In the genomic region with DNA sequence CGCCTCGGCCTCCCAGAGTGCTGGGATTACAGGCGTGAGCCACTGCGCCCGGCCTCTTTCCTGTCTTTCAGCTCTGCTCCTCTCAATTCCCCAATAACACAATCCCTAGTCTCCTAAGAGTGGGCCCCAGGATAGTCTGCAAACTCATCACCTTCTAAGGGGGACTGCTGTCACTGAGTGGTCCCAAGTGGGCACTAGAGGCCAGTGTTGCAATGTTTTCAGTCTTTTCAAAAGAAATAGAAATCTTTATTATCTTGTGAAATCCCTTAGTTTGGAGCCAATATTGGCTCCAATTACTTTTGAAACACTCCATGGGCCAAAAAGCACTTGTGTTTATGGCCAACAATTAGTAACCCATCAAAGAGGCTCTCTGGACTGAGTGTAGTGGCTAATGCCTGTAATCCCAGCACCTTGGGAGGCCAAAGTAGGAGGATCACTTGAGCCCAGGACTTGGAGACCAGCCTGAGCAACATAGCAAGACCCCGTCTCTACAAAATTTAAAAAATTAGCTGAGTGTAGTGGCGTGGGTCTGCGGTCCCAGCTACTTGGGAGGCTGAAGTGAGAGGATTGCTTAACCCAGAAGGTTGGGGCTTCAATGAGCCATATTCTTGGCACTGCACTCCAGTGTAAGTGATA, we compare ENCODE assay signal across 10 cellular contexts. TPM values are rescaled to one million over a fixed set of nuclear protein-coding genes. Genes with fewer than 3 reads are reported as not detected.
DNase-seq lines count a peak whose midpoint lies in the region; ATAC-seq and TF ChIP-seq lines count a peak whose summit lies in the region.
"Had no signal": no experiment of that assay in that cellular context is flagged by ENCODE, and none has a peak within 500 bp of the region (broad histone marks: within the 10 kb centered on the region; RNA-seq: fewer than 3 reads in every experiment).

No MANE protein-coding gene starts in this region.

- H3K36me3 Mint-ChIP-seq in neural crest cell (ENCODE audit: low read depth) (no peaks in the 10 kb centered on the region), T-helper 17 cell (ENCODE audit: low read depth) (peaks cover 2% of the 10 kb centered on the region)

- H3K27ac Mint-ChIP-seq in neural crest cell (ENCODE audit: unreplicated experiment), result no peak overlapping the region
- no peak overlapping the region for H3K27ac Mint-ChIP-seq in T-helper 17 cell

- no peak for ATAC-seq in T-helper 17 cell

- H3K4me3 Mint-ChIP-seq in neural crest cell (peak overlapping the region; percentile 36), T-helper 17 cell (no peak overlapping the region)

- no peaks in the 10 kb centered on the region for H3K27me3 Mint-ChIP-seq in neural crest cell (ENCODE audit: low read depth)
- H3K27me3 Mint-ChIP-seq in T-helper 17 cell, result peaks cover 64% of the 10 kb centered on the region

- peaks cover 29% of the 10 kb centered on the region for H3K4me1 Mint-ChIP-seq in neural crest cell
- peaks cover 4% of the 10 kb centered on the region for H3K4me1 Mint-ChIP-seq in T-helper 17 cell

- TF ChIP-seq CTCF in AG09319 (IDR thresholded peaks at IDR 0.05; ENCODE audit: low read depth, low read length), result peak; percentile 6
- 0 out of 2 replicates have a peak, but pooled peaks have one; percentile 10 for TF ChIP-seq CTCF in LNCaP clone FGC (IDR thresholded peaks at IDR 0.05; ENCODE audit: control insufficient read depth, extremely low read depth, insufficient read depth)
- TF ChIP-seq CTCF in fibroblast of mammary gland (conservative IDR thresholded peaks at IDR 0.05; ENCODE audit: control insufficient read depth, insufficient read depth, low read depth, low read length), result peak; percentile 22
- no peak for TF ChIP-seq CTCF in neural crest cell (conservative IDR thresholded peaks at IDR 0.05)

- no peaks in the 10 kb centered on the region for H3K9me3 Mint-ChIP-seq in neural crest cell

- no peak for DNase-seq in AG09319 (ENCODE audit: extremely low read depth, low read depth)
- no peak for DNase-seq in LNCaP clone FGC (ENCODE audit: low read depth)
- DNase-seq in fibroblast of mammary gland (ENCODE audit: low read depth), result peak; percentile 56
- no peak for DNase-seq in neural crest cell (ENCODE audit: low read depth, low spot score)
- DNase-seq in T-helper 17 cell, result no peak
- no peak for DNase-seq in middle frontal gyrus (ENCODE audit: extremely low spot score, low spot score)
- no peak for DNase-seq in NCI-H1092 treated with DMSO at 0.1 percent for 48 hours (lab: John Stamatoyannopoulos, UW)
- no peak for DNase-seq in AG08396 (ENCODE audit: low spot score)
- DNase-seq: KG1, NCI-H2227 treated with DMSO at 0.1 percent for 48 hours had no signal

- H3K9me3 ChIP-seq in T-helper 17 cell (ENCODE audit: control insufficient read depth, low read length, poor library complexity, severe bottlenecking), result no peaks in the 10 kb centered on the region

- no peak overlapping the region for H3K4me3 ChIP-seq in LNCaP clone FGC (ENCODE audit: low read depth, low read length)
- no peak overlapping the region for H3K4me3 ChIP-seq in fibroblast of mammary gland (ENCODE audit: control insufficient read depth, low read depth, low read length)

RNA-seq across cellular contexts. Expression of a gene that starts 28.6 kb away (rescaled TPM):
- 18.6 and 19.5 TPM in 2 replicates for total RNA-seq in neural crest cell
- total RNA-seq in T-helper 17 cell, result under 1 TPM in 1 of 2 donors, not detected in 1; 0.15 TPM

RNA-seq across cellular contexts. Expression of a gene that starts 35.0 kb away (rescaled TPM):
- total RNA-seq in neural crest cell (330 and 365 TPM in 2 replicates), T-helper 17 cell (1 to 10 TPM; 1.2 to 2.5 TPM)

Comparison
In these comparisons a context has a peak if more than half of its experiments do, and no peak if none do; other contexts are left out.
1. RNA of a gene that starts 28.6 kb away (total RNA-seq): 18.6 to 19.5 TPM in neural crest cell; 0.15 TPM in T-helper 17 cell; every median in the first group is over 10 times any median in the second.
2. RNA of a gene that starts 35.0 kb away (total RNA-seq): 330 to 365 TPM in neural crest cell; 1.2 to 2.5 TPM in T-helper 17 cell; every median in the first group is over 10 times any median in the second.